In the genomic region with DNA sequence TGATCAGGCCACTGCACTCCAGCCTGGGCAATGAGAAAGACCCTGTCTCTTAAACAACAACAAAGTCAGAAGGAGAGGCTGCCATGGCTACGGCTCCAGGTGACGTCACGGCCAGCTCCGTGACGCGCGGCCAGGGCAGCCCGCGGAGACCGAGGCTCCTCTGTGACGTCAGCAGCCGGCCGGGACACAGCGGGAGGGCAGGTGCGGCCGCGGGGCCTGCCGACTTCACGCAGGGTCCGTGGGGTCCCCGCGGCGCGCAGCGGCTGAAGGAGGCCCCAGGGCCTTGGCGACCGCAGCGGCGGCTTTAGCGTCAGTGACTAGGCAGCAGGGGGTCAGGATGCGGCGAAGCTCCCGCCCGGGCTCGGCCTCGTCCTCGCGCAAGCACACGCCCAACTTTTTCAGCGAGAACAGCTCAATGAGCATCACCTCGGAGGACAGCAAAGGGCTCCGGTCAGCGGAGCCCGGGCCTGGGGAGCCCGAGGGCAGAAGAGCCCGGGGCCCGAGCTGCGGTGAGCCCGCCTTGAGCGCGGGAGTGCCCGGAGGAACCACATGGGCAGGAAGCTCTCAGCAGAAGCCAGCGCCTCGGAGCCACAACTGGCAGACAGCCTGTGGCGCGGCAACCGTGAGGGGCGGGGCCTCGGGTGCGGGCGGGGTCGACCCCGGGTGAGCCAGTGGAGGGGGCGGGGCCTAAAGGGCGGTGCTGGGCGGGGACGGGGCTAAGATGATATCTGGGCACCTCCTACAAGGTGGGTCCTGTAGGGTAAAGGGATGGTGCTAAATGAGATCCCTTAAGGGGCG, we compare ENCODE assay signal across 8 cellular contexts. TPM values are rescaled to one million over a fixed set of nuclear protein-coding genes. Genes with fewer than 3 reads are reported as not detected.
DNase-seq lines count a peak whose midpoint lies in the region; ATAC-seq and TF ChIP-seq lines count a peak whose summit lies in the region.

A gene with protein sequence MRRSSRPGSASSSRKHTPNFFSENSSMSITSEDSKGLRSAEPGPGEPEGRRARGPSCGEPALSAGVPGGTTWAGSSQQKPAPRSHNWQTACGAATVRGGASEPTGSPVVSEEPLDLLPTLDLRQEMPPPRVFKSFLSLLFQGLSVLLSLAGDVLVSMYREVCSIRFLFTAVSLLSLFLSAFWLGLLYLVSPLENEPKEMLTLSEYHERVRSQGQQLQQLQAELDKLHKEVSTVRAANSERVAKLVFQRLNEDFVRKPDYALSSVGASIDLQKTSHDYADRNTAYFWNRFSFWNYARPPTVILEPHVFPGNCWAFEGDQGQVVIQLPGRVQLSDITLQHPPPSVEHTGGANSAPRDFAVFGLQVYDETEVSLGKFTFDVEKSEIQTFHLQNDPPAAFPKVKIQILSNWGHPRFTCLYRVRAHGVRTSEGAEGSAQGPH (plus strand): TSS at position 163 of the 798 bp plus-strand sequence. CDS start 175 bp downstream, at position 338.

- peak; percentile 99 for DNase-seq in GM13976 (ENCODE audit: low spot score)
- peak; percentile 97 to 98 for DNase-seq in NCI-H187 (lab: John Stamatoyannopoulos, UW)
- peak; percentile 97 for DNase-seq in T-helper 2 cell treated with Interferon-gamma antibody and Interleukin-4, amounts not matched to agents 5 μg/mL and 100 μg/mL, for 36 hours (ENCODE audit: low spot score)
- peak; percentile 29 to 98 (median 91) for DNase-seq in anterior cingulate cortex (lab: John Stamatoyannopoulos, UW)
- peak; percentile 71 for DNase-seq in hepatic stellate cell (ENCODE audit: low spot score)
- DNase-seq in renal cortical epithelial cell (ENCODE audit: low read depth): no peak
- no peak for DNase-seq in SW480 (ENCODE audit: low spot score)

- peak; percentile 77 for ATAC-seq in HG02763 (IDR thresholded peaks at IDR 0.05; ENCODE audit: unreplicated experiment)

- peaks cover 27% of the 10 kb centered on the region for H3K4me1 Mint-ChIP-seq in T-helper 2 cell treated with Interferon-gamma antibody and Interleukin-4, amounts not matched to agents 5 μg/mL and 100 μg/mL, for 36 hours (ENCODE audit: low read depth)

- peak within 1 kb of the TSS; percentile 86 for H3K4me3 Mint-ChIP-seq in T-helper 2 cell treated with Interferon-gamma antibody and Interleukin-4, amounts not matched to agents 5 μg/mL and 100 μg/mL, for 36 hours

- TF ChIP-seq CTCF in GM13976 (IDR thresholded peaks at IDR 0.05; ENCODE audit: borderline replicate concordance, control extremely low read depth, extremely low read depth, insufficient read depth, missing control alignments): no peak

- in situ Hi-C loops in GM13976 (cut with MboI; ENCODE audit: low sequenced_read_pairs, unreplicated experiment): no loop called here

- peak within 1 kb of the TSS; percentile 96 for H3K27ac Mint-ChIP-seq in T-helper 2 cell treated with Interferon-gamma antibody and Interleukin-4, amounts not matched to agents 5 μg/mL and 100 μg/mL, for 36 hours

- H3K36me3 Mint-ChIP-seq in T-helper 2 cell treated with Interferon-gamma antibody and Interleukin-4, amounts not matched to agents 5 μg/mL and 100 μg/mL, for 36 hours (ENCODE audit: low read depth): no peaks in the 10 kb centered on the region

- H3K9me3 Mint-ChIP-seq in T-helper 2 cell treated with Interferon-gamma antibody and Interleukin-4, amounts not matched to agents 5 μg/mL and 100 μg/mL, for 36 hours: no peaks in the 10 kb centered on the region

- H3K27me3 Mint-ChIP-seq in T-helper 2 cell treated with Interferon-gamma antibody and Interleukin-4, amounts not matched to agents 5 μg/mL and 100 μg/mL, for 36 hours (ENCODE audit: low read depth): no peaks in the 10 kb centered on the region

RNA-seq across cellular contexts. Expression of the gene that starts here (rescaled TPM):
- 13.8 and 37.0 TPM in 2 replicates for total RNA-seq in renal cortical epithelial cell

Comparison
In these comparisons a context has a peak if more than half of its experiments do, and no peak if none do; other contexts are left out.
1. DNase-seq: peak in GM13976 (single experiment), NCI-H187 (2 of 2), T-helper 2 cell treated with Interferon-gamma antibody and Interleukin-4, amounts not matched to agents 5 μg/mL and 100 μg/mL, for 36 hours (single experiment), anterior cingulate cortex (58 of 58) and hepatic stellate cell (single experiment); none in renal cortical epithelial cell (single experiment) and SW480 (single experiment).